Comparison of ENCODE assay signal across 9 cellular contexts in the genomic region with DNA sequence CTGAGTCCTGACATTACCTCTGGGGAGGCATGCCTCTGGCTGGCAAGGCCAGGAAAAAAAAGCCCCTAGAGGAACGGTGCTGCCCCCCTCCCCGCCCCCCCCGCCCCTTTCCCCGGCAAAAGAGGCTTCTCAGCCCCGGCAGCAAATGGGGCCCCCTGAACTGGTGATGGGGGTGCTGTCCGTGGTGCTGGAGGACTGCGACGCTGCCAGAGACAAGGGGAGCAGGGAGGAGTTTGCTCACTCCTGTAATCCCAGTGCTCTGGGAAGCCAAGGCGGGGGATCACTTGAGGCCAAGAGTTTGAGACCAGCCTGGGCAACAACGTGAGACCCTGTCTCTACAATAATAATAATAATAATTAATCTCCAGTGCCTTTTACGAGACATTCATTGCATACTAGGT. TPM values are rescaled to one million over a fixed set of nuclear protein-coding genes. Genes with fewer than 3 reads are reported as not detected.
DNase-seq lines count a peak whose midpoint lies in the region; ATAC-seq and TF ChIP-seq lines count a peak whose summit lies in the region.
"Had no signal": no experiment of that assay in that cellular context is flagged by ENCODE, and none has a peak within 500 bp of the region (broad histone marks: within the 10 kb centered on the region; RNA-seq: fewer than 3 reads in every experiment).

No MANE protein-coding gene starts in this region.

- H3K9me3 ChIP-seq in HEK293 (ENCODE audit: control insufficient read depth, insufficient read depth, low read depth, low read length) = no peaks in the 10 kb centered on the region

- intact Hi-C loops in activated CD4-positive, alpha-beta T cell treated with anti-CD3 and anti-CD28 coated beads, Interleukin-2, amount 10 ng/mL, durations not matched to agents 24 days and 14 days (cut with micrococcal nuclease) = loop anchor here (1.0 kb wide), 1 partner anchor 24 kb away; the partner anchor contains the start of gene SRRM3

- POLR2A ChIA-PET in HEK293 (lab: Yijun Ruan, JAX) = no interaction called here

- H3K4me1 ChIP-seq in HEK293 (ENCODE audit: control insufficient read depth, insufficient read depth, low read length) = no peaks in the 10 kb centered on the region

- H3K4me1 Mint-ChIP-seq in activated CD4-positive, alpha-beta T cell treated with anti-CD3 and anti-CD28 coated beads, Interleukin-2, amount 10 ng/mL, durations not matched to agents 24 days and 14 days = no peaks in the 10 kb centered on the region
- H3K4me1 Mint-ChIP-seq: CD4-positive, alpha-beta memory T cell had no signal

- peaks cover 14% of the 10 kb centered on the region for H3K27me3 Mint-ChIP-seq in activated CD4-positive, alpha-beta T cell treated with anti-CD3 and anti-CD28 coated beads, Interleukin-2, amount 10 ng/mL, durations not matched to agents 24 days and 14 days

- DNase-seq in A172 (ENCODE audit: low spot score) (peak; percentile 39), fibroblast of the aortic adventitia (ENCODE audit: low read depth) (peak; percentile 31), NCI-H69 (lab: John Stamatoyannopoulos, UW) (no peak), NCI-H2227 treated with DMSO at 0.1 percent for 48 hours (lab: John Stamatoyannopoulos, UW) (no peak), NCI-H446 treated with DMSO at 0.1 percent for 48 hours (lab: John Stamatoyannopoulos, UW) (no peak)
- peak; percentile 80 for DNase-seq in activated CD4-positive, alpha-beta T cell treated with anti-CD3 and anti-CD28 coated beads, Interleukin-2, amount 10 ng/mL, durations not matched to agents 24 days and 14 days

- no peak overlapping the region for H3K27ac ChIP-seq in HEK293 (ENCODE audit: extremely low read depth, low read depth, low read length)

- no peak overlapping the region for H3K4me3 Mint-ChIP-seq in activated CD4-positive, alpha-beta T cell treated with anti-CD3 and anti-CD28 coated beads, Interleukin-2, amount 10 ng/mL, durations not matched to agents 24 days and 14 days
- H3K4me3 Mint-ChIP-seq: CD4-positive, alpha-beta memory T cell had no signal

- no peak overlapping the region for H3K27ac Mint-ChIP-seq in activated CD4-positive, alpha-beta T cell treated with anti-CD3 and anti-CD28 coated beads, Interleukin-2, amount 10 ng/mL, durations not matched to agents 24 days and 14 days
- H3K27ac Mint-ChIP-seq: CD4-positive, alpha-beta memory T cell had no signal

- CTCF ChIA-PET in HEK293 (lab: Yijun Ruan, JAX) = interaction anchor here (1.1 kb wide), 1 partner anchor 66 kb away, joined by 3 read pairs; no protein-coding TSS in a partner anchor

- no peak for TF ChIP-seq CTCF in HEK293 (tag by site-specific recombination; IDR thresholded peaks at IDR 0.05)
- no peak for TF ChIP-seq CTCF in fibroblast of the aortic adventitia (IDR thresholded peaks at IDR 0.05; ENCODE audit: insufficient read depth, low read length)

- H3K9me3 Mint-ChIP-seq in activated CD4-positive, alpha-beta T cell treated with anti-CD3 and anti-CD28 coated beads, Interleukin-2, amount 10 ng/mL, durations not matched to agents 24 days and 14 days = no peaks in the 10 kb centered on the region

- H3K4me3 ChIP-seq in HEK293 (ENCODE audit: low read depth, low read length) = no peak overlapping the region
- H3K4me3 ChIP-seq in fibroblast of the aortic adventitia (ENCODE audit: low read depth, low read length) = no peak overlapping the region

- H3K36me3 ChIP-seq in HEK293 (ENCODE audit: control insufficient read depth in 2 of 2, insufficient read depth in 1 of 2, low read length in 2 of 2) = no peaks in the 10 kb centered on the region

- H3K36me3 Mint-ChIP-seq in activated CD4-positive, alpha-beta T cell treated with anti-CD3 and anti-CD28 coated beads, Interleukin-2, amount 10 ng/mL, durations not matched to agents 24 days and 14 days (ENCODE audit: low read depth) = no peaks in the 10 kb centered on the region

- ATAC-seq in activated CD4-positive, CD25-positive, alpha-beta regulatory T cell treated with anti-CD3 and anti-CD28 coated beads, Interleukin-2, amount 50 U/mL, for 24 hours = no peak

TF ChIP-seq in HEK293, 187 proteins besides CTCF, POLR2A, EP300 and RAD21:
- TF ChIP-seq, protein P1, sequence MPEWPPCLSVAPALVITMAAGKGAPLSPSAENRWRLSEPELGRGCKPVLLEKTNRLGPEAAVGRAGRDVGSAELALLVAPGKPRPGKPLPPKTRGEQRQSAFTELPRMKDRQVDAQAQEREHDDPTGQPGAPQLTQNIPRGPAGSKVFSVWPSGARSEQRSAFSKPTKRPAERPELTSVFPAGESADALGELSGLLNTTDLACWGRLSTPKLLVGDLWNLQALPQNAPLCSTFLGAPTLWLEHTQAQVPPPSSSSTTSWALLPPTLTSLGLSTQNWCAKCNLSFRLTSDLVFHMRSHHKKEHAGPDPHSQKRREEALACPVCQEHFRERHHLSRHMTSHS (tag by site-specific recombination; IDR thresholded peaks at IDR 0.05) = no peak
- no peak for TF ChIP-seq HOXA7 (CRISPR knock-in tag; IDR thresholded peaks at IDR 0.05; ENCODE audit: borderline replicate concordance)
- TF ChIP-seq, protein P2, sequence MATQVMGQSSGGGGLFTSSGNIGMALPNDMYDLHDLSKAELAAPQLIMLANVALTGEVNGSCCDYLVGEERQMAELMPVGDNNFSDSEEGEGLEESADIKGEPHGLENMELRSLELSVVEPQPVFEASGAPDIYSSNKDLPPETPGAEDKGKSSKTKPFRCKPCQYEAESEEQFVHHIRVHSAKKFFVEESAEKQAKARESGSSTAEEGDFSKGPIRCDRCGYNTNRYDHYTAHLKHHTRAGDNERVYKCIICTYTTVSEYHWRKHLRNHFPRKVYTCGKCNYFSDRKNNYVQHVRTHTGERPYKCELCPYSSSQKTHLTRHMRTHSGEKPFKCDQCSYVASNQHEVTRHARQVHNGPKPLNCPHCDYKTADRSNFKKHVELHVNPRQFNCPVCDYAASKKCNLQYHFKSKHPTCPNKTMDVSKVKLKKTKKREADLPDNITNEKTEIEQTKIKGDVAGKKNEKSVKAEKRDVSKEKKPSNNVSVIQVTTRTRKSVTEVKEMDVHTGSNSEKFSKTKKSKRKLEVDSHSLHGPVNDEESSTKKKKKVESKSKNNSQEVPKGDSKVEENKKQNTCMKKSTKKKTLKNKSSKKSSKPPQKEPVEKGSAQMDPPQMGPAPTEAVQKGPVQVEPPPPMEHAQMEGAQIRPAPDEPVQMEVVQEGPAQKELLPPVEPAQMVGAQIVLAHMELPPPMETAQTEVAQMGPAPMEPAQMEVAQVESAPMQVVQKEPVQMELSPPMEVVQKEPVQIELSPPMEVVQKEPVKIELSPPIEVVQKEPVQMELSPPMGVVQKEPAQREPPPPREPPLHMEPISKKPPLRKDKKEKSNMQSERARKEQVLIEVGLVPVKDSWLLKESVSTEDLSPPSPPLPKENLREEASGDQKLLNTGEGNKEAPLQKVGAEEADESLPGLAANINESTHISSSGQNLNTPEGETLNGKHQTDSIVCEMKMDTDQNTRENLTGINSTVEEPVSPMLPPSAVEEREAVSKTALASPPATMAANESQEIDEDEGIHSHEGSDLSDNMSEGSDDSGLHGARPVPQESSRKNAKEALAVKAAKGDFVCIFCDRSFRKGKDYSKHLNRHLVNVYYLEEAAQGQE (tag by site-specific recombination; IDR thresholded peaks at IDR 0.05) = peak; percentile 88
- TF ChIP-seq ZNF423 (tag by site-specific recombination; IDR thresholded peaks at IDR 0.05) = no peak
- no peak for TF ChIP-seq ZNF645 (tag by site-specific recombination; IDR thresholded peaks at IDR 0.05)
- no peak for TF ChIP-seq ZNF23 (tag by site-specific recombination; IDR thresholded peaks at IDR 0.05; ENCODE audit: borderline replicate concordance)
- TF ChIP-seq ZNF660 (tag by site-specific recombination; IDR thresholded peaks at IDR 0.05) = no peak
- TF ChIP-seq, protein P3, sequence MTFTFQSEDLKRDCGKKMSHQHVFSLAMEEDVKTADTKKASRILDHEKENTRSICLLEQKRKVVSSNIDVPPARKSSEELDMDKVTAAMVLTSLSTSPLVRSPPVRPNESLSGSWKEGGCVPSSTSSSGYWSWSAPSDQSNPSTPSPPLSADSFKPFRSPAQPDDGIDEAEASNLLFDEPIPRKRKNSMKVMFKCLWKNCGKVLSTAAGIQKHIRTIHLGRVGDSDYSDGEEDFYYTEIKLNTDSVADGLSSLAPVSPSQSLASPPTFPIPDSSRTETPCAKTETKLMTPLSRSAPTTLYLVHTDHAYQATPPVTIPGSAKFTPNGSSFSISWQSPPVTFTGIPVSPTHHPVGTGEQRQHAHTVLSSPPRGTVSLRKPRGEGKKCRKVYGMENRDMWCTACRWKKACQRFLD (tag by site-specific recombination; IDR thresholded peaks at IDR 0.05) = no peak
TF ChIP-seq in HEK293: peak in this region for 1.

RNA-seq across cellular contexts. Expression of gene SRRM3, which starts 23.7 kb away (rescaled TPM):
- 12.0 and 18.5 TPM in 2 replicates for total RNA-seq in A172 (2014; rRNA removed; shearing (Covaris generic))
- total RNA-seq in activated CD4-positive, alpha-beta T cell treated with anti-CD3 and anti-CD28 coated beads, Interleukin-2, amount 10 ng/mL, durations not matched to agents 24 days and 14 days = 0.09 and 0.17 TPM in 2 replicates
- 0.18 and 1.3 TPM in 2 replicates for total RNA-seq in fibroblast of the aortic adventitia (ENCODE audit: low replicate concordance)
- total RNA-seq: CD4-positive, alpha-beta memory T cell had no signal

Comparison
In these comparisons a context has a peak if more than half of its experiments do, and no peak if none do; other contexts are left out.
1. DNase-seq: peak in A172 (single experiment), activated CD4-positive, alpha-beta T cell treated with anti-CD3 and anti-CD28 coated beads, Interleukin-2, amount 10 ng/mL, durations not matched to agents 24 days and 14 days (single experiment) and fibroblast of the aortic adventitia (single experiment); none in NCI-H69 (single experiment), NCI-H2227 treated with DMSO at 0.1 percent for 48 hours (single experiment) and NCI-H446 treated with DMSO at 0.1 percent for 48 hours (single experiment).